ENCODE assay signal across 1 cellular context in genomic region chr15:74614744-74615312, GRCh38.
TF ChIP-seq lines count a peak whose summit lies in the region.

No MANE protein-coding gene starts in this region.

TF ChIP-seq in WTC11, 78 proteins besides CTCF, POLR2A, EP300 and RAD21 (continued from another document and continues in another):
- TF ChIP-seq IRF1 (CRISPR knock-in tag; IDR thresholded peaks at IDR 0.05) (no peak), ESRRA (CRISPR knock-in tag; IDR thresholded peaks at IDR 0.05; ENCODE audit: borderline replicate concordance) (no peak), ZNF121 (CRISPR knock-in tag; IDR thresholded peaks at IDR 0.05) (no peak; the same call in 1 of the 2 replicates), NFYB (CRISPR knock-in tag; conservative IDR thresholded peaks at IDR 0.05; ENCODE audit: low read depth) (no peak), FOXP4 (CRISPR knock-in tag; IDR thresholded peaks at IDR 0.05) (no peak), FOXP1 (CRISPR knock-in tag; IDR thresholded peaks at IDR 0.05; ENCODE audit: borderline replicate concordance) (no peak), NFE2L1 (CRISPR knock-in tag; IDR thresholded peaks at IDR 0.05) (no peak), HMGXB4 (CRISPR knock-in tag; IDR thresholded peaks at IDR 0.05) (peak; percentile 51; the same call in 1 of the 2 replicates), TEAD4 (CRISPR knock-in tag; IDR thresholded peaks at IDR 0.05) (no peak), SOX15 (CRISPR knock-in tag; IDR thresholded peaks at IDR 0.05) (no peak), E2F5 (CRISPR knock-in tag; IDR thresholded peaks at IDR 0.05) (no peak), ZNF263 (CRISPR knock-in tag; IDR thresholded peaks at IDR 0.05; ENCODE audit: low read depth) (no peak), PRRX2 (CRISPR knock-in tag; IDR thresholded peaks at IDR 0.05) (no peak), MLX (CRISPR knock-in tag; IDR thresholded peaks at IDR 0.05) (no peak), NR2C2 (CRISPR knock-in tag; IDR thresholded peaks at IDR 0.05) (no peak), ZSCAN18 (CRISPR knock-in tag; IDR thresholded peaks at IDR 0.05) (no peak), ZNF671 (CRISPR knock-in tag; IDR thresholded peaks at IDR 0.05) (no peak), ZNF532 (CRISPR knock-in tag; IDR thresholded peaks at IDR 0.05; ENCODE audit: borderline replicate concordance) (no peak), GTF2I (CRISPR knock-in tag; conservative IDR thresholded peaks at IDR 0.05) (peak; percentile 100), ATF3 (CRISPR knock-in tag; conservative IDR thresholded peaks at IDR 0.05) (no peak), NR1H2 (CRISPR knock-in tag; IDR thresholded peaks at IDR 0.05) (no peak), CBFB (CRISPR knock-in tag; IDR thresholded peaks at IDR 0.05; ENCODE audit: low read depth) (no peak), ZBTB21 (CRISPR knock-in tag; IDR thresholded peaks at IDR 0.05; ENCODE audit: borderline replicate concordance) (no peak), ZNF425 (CRISPR knock-in tag; conservative IDR thresholded peaks at IDR 0.05) (no peak), ZNF423 (CRISPR knock-in tag; IDR thresholded peaks at IDR 0.05) (no peak), MXD4 (CRISPR knock-in tag; IDR thresholded peaks at IDR 0.05; ENCODE audit: borderline replicate concordance) (no peak), HMGA2 (CRISPR knock-in tag; IDR thresholded peaks at IDR 0.05) (peak; percentile 36; the same call in 1 of the 2 replicates), ZNF281 (CRISPR knock-in tag; IDR thresholded peaks at IDR 0.05) (no peak), GRHL2 (CRISPR knock-in tag; IDR thresholded peaks at IDR 0.05; ENCODE audit: insufficient replicate concordance, severe bottlenecking) (no peak), CREM (CRISPR knock-in tag; IDR thresholded peaks at IDR 0.05) (0 out of 2 replicates have a peak, but pooled peaks have one; percentile 48), SMAD3 (CRISPR knock-in tag; IDR thresholded peaks at IDR 0.05; ENCODE audit: borderline replicate concordance) (no peak), ATF1 (CRISPR knock-in tag; IDR thresholded peaks at IDR 0.05) (no peak), JAZF1 (CRISPR knock-in tag; IDR thresholded peaks at IDR 0.05) (no peak), TEAD1 (CRISPR knock-in tag; IDR thresholded peaks at IDR 0.05) (no peak), NFATC4 (CRISPR knock-in tag; IDR thresholded peaks at IDR 0.05) (no peak), OVOL2 (CRISPR knock-in tag; IDR thresholded peaks at IDR 0.05; ENCODE audit: borderline replicate concordance) (no peak)
- TF ChIP-seq, protein P1, sequence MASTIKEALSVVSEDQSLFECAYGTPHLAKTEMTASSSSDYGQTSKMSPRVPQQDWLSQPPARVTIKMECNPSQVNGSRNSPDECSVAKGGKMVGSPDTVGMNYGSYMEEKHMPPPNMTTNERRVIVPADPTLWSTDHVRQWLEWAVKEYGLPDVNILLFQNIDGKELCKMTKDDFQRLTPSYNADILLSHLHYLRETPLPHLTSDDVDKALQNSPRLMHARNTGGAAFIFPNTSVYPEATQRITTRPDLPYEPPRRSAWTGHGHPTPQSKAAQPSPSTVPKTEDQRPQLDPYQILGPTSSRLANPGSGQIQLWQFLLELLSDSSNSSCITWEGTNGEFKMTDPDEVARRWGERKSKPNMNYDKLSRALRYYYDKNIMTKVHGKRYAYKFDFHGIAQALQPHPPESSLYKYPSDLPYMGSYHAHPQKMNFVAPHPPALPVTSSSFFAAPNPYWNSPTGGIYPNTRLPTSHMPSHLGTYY (CRISPR knock-in tag; IDR thresholded peaks at IDR 0.05): 0 out of 2 replicates have a peak, but pooled peaks have one; percentile 6
- TF ChIP-seq, protein P2, sequence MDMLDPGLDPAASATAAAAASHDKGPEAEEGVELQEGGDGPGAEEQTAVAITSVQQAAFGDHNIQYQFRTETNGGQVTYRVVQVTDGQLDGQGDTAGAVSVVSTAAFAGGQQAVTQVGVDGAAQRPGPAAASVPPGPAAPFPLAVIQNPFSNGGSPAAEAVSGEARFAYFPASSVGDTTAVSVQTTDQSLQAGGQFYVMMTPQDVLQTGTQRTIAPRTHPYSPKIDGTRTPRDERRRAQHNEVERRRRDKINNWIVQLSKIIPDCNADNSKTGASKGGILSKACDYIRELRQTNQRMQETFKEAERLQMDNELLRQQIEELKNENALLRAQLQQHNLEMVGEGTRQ (CRISPR knock-in tag; IDR thresholded peaks at IDR 0.05): no peak
